Comparison of ENCODE assay signal across 1 cellular context in genomic region chr13:52849727-52850395, GRCh38.
TF ChIP-seq lines count a peak whose summit lies in the region.

No MANE protein-coding gene starts in this region.

TF ChIP-seq in H1, 55 proteins besides CTCF, POLR2A, EP300 and RAD21 (continued from another document):
- TF ChIP-seq, protein P1, sequence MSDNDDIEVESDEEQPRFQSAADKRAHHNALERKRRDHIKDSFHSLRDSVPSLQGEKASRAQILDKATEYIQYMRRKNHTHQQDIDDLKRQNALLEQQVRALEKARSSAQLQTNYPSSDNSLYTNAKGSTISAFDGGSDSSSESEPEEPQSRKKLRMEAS (IDR thresholded peaks at IDR 0.05), result peak; percentile 28; the same call in 1 of the 2 replicates
- TF ChIP-seq RFX5 (IDR thresholded peaks at IDR 0.05; ENCODE audit: borderline replicate concordance, low read depth, low read length), result no peak
- no peak for TF ChIP-seq SIN3A (conservative IDR thresholded peaks at IDR 0.05 in 1 of 2, IDR thresholded peaks at IDR 0.05 in 1 of 2; ENCODE audit: low read depth in 1 of 2, low read length in 2 of 2)
